In genomic region chr21:33546076-33546475, GRCh38 we compare ENCODE assay signal across 16 cellular contexts. TPM values are rescaled to one million over a fixed set of nuclear protein-coding genes. Genes with fewer than 3 reads are reported as not detected.
DNase-seq lines count a peak whose midpoint lies in the region; ATAC-seq, FAIRE-seq and TF ChIP-seq lines count a peak whose summit lies in the region.
"Had no signal": no experiment of that assay in that cellular context is flagged by ENCODE, and none has a peak within 500 bp of the region (broad histone marks: within the 10 kb centered on the region; RNA-seq: fewer than 3 reads in every experiment).

No MANE protein-coding gene starts in this region.

- H3K9ac ChIP-seq in GM12878 (ENCODE audit: control insufficient read depth, insufficient read depth, low read length) (no peak overlapping the region), neural progenitor cell (no peak overlapping the region)

- 72% methylated on average over 3 of the region's 3 CpGs for WGBS in GM12878 (ENCODE audit: insufficient coverage, insufficient replicate concordance, low lambda C conversion rate, missing lambda C conversion rate)
- 45 to 54% (median 52%) methylated on average over 3 of the region's 3 CpGs for WGBS in adrenal gland, 4 donors

- intact Hi-C loops in GM12878 (cut with micrococcal nuclease; ENCODE audit: unreplicated experiment) (loop anchor here (10.0 kb wide), 2 partner anchors 141 to 311 kb away; partner anchors contain the start of gene IFNGR2), adrenal gland (cut with DNase I) (no loop called here), left ventricle myocardium inferior (cut with micrococcal nuclease) (no loop called here)

- RAD21 ChIA-PET in GM12878 (lab: Charles Lee; ENCODE audit: unreplicated experiment), result interaction anchor here (1.1 kb wide), 1 partner anchor 60 kb away, joined by 3 read pairs; no protein-coding TSS in a partner anchor

- H3K27ac ChIP-seq in GM12878 (ENCODE audit: control insufficient read depth, insufficient read depth) (no peak overlapping the region), neural progenitor cell (no peak overlapping the region), adrenal gland (no peak overlapping the region), left ventricle myocardium inferior (replicated peaks) (no peak overlapping the region)
- H3K27ac ChIP-seq: 22Rv1, thyroid gland had no signal

- H3K9me3 ChIP-seq in GM12878 (replicated peaks; ENCODE audit: control insufficient read depth, insufficient read depth, low read length) (peaks cover 4% of the 10 kb centered on the region; the same call in 1 of the 3 replicates), neural progenitor cell (ENCODE audit: low read depth) (no peaks in the 10 kb centered on the region), adrenal gland (replicated peaks in 1 of 3) (no peaks in the 10 kb centered on the region), left ventricle myocardium inferior (replicated peaks) (no peaks in the 10 kb centered on the region)
- H3K9me3 ChIP-seq: thyroid gland had no signal

- H2AFZ ChIP-seq in GM12878 (ENCODE audit: control insufficient read depth, low read depth, low read length), result no peak overlapping the region
- no peak overlapping the region for H2AFZ ChIP-seq in neural progenitor cell (replicated peaks)

- peak overlapping the region; percentile 48 for H3K4me3 Mint-ChIP-seq in neural progenitor cell

- H3K79me2 ChIP-seq in GM12878 (ENCODE audit: control insufficient read depth, insufficient read depth, low read length) (peaks cover 90% of the 10 kb centered on the region), neural progenitor cell (ENCODE audit: low read depth) (peaks cover 91% of the 10 kb centered on the region)

- POLR2A ChIA-PET in GM12878 (lab: Charles Lee), result interaction anchor here (1.5 kb wide), 1 partner anchor 8 kb away, joined by 5 read pairs; no protein-coding TSS in a partner anchor

- peaks cover 40% of the 10 kb centered on the region for H3F3A ChIP-seq in neural progenitor cell (ENCODE audit: low read depth)

- H3K4me1 ChIP-seq in GM12878 (ENCODE audit: control insufficient read depth, insufficient read depth, low read length) (no peaks in the 10 kb centered on the region), neural progenitor cell (peaks cover 19% of the 10 kb centered on the region), adrenal gland (replicated peaks in 1 of 2) (peaks cover 23 to 35% of the 10 kb centered on the region in 2 donors), left ventricle myocardium inferior (peaks cover 65% of the 10 kb centered on the region)

- peak overlapping the region; percentile 70; the same call in 1 of the 2 replicates for H3K4me2 ChIP-seq in GM12878 (ENCODE audit: control insufficient read depth, insufficient read depth)
- H3K4me2 ChIP-seq in neural progenitor cell, result peak overlapping the region; percentile 92

- BruUV-seq in GM12878 (replicated peaks; lab: Mats Ljungman, UMichigan), result no TSS peak

- H3K27ac Mint-ChIP-seq in neural progenitor cell, result no peak overlapping the region
- H3K27ac Mint-ChIP-seq: T-helper 17 cell had no signal

- H4K20me1 ChIP-seq in GM12878 (ENCODE audit: control insufficient read depth, insufficient read depth), result peaks cover 5% of the 10 kb centered on the region
- peaks cover 76% of the 10 kb centered on the region for H4K20me1 ChIP-seq in neural progenitor cell (ENCODE audit: low read depth)

- no peaks in the 10 kb centered on the region for H3K9me3 Mint-ChIP-seq in neural progenitor cell

- H3K36me3 ChIP-seq in GM12878 (ENCODE audit: control insufficient read depth in 2 of 2, insufficient read depth in 2 of 2, low read length in 1 of 2), result peaks cover 14 to 28% of the 10 kb centered on the region in 2 experiments
- H3K36me3 ChIP-seq in neural progenitor cell, result peaks cover 12% of the 10 kb centered on the region
- peaks cover 0 to 47% of the 10 kb centered on the region in 2 donors for H3K36me3 ChIP-seq in adrenal gland (replicated peaks in 1 of 2)
- peaks cover 50% of the 10 kb centered on the region for H3K36me3 ChIP-seq in left ventricle myocardium inferior

- no peak for TF ChIP-seq RAD21 in GM12878 (IDR thresholded peaks at IDR 0.05; ENCODE audit: insufficient read depth, low read depth, low read length)

- peaks cover 30% of the 10 kb centered on the region for H3K36me3 Mint-ChIP-seq in neural progenitor cell

- H3K4me3 ChIP-seq in NB4 (ENCODE audit: low read depth, low read length) (peak overlapping the region; percentile 90), GM12878 (no peak overlapping the region), neural progenitor cell (no peak overlapping the region), adrenal gland (peak overlapping the region in 1 of 4 donors; percentile 69), left ventricle myocardium inferior (no peak overlapping the region)
- H3K4me3 ChIP-seq: lung, thyroid gland had no signal

- CTCF ChIA-PET in GM12878 (lab: Yijun Ruan, JAX), result interaction anchor here (1.1 to 1.4 kb wide), 2 partner anchors 11 to 66 kb away, joined by 3 to 6 read pairs; partner anchors contain the start of gene TMEM50B

- H3K4me1 Mint-ChIP-seq in neural progenitor cell, result peaks cover 25% of the 10 kb centered on the region

- SMC1A ChIA-PET in GM12878 (lab: Charles Lee; ENCODE audit: uncharacterized antibody, unreplicated experiment), result interaction anchor here (3.4 to 4.1 kb wide), 2 partner anchors 10 to 60 kb away, joined by 10 to 23 read pairs; no protein-coding TSS in a partner anchor

- H3K27me3 ChIP-seq in GM12878 (replicated peaks in 1 of 2; ENCODE audit: control insufficient read depth in 2 of 2, insufficient read depth in 2 of 2, low read length in 1 of 2) (no peaks in the 10 kb centered on the region), neural progenitor cell (no peaks in the 10 kb centered on the region), adrenal gland (no peaks in the 10 kb centered on the region), left ventricle myocardium inferior (ENCODE audit: low read depth) (no peaks in the 10 kb centered on the region)
- H3K27me3 ChIP-seq: thyroid gland had no signal

- peaks cover 7% of the 10 kb centered on the region for H3K27me3 Mint-ChIP-seq in neural progenitor cell (ENCODE audit: insufficient read depth, low read depth)
- H3K27me3 Mint-ChIP-seq: T-helper 17 cell had no signal

- TF ChIP-seq POLR2A in NB4 (IDR thresholded peaks at IDR 0.05; ENCODE audit: extremely low read depth, insufficient read length) (no peak), GM12878 (IDR thresholded peaks at IDR 0.05; ENCODE audit: low read depth, low read length) (no peak), adrenal gland (IDR thresholded peaks at IDR 0.05) (no peak)

- DNase-seq in NOMO-1 treated with DMSO at 0.1 percent for 48 hours (lab: John Stamatoyannopoulos, UW; ENCODE audit: unreplicated experiment), result peak; percentile 57
- DNase-seq in NOMO-1 treated with dmso at 0.1 percent for 144 hours (lab: John Stamatoyannopoulos, UW; ENCODE audit: unreplicated experiment), result no peak
- DNase-seq in NB4 (ENCODE audit: low read depth), result peak; percentile 56
- DNase-seq in GM12878 (ENCODE audit: low read depth, low spot score), result no peak
- DNase-seq in neural progenitor cell (ENCODE audit: low spot score), result no peak
- DNase-seq in adrenal gland, result no peak
- no peak for DNase-seq in left ventricle myocardium inferior
- DNase-seq: DMS 273 treated with DMSO at 0.1 percent for 48 hours, H7, NCI-H2107, T-helper 17 cell, thyroid gland had no signal

- no peak for FAIRE-seq in GM12878 (lab: Jason Lieb, UNC)

- TF ChIP-seq CTCF in NB4 (IDR thresholded peaks at IDR 0.05; ENCODE audit: low read depth, low read length) (no peak), GM12878 (IDR thresholded peaks at IDR 0.05 in 2 of 3, conservative IDR thresholded peaks at IDR 0.05 in 1 of 3; ENCODE audit: control insufficient read depth in 2 of 3, extremely low read depth in 1 of 3, insufficient read depth in 1 of 3, low read depth in 3 of 3, low read length in 3 of 3) (no peak), neural progenitor cell (IDR thresholded peaks at IDR 0.05) (no peak), adrenal gland (IDR thresholded peaks at IDR 0.05) (no peak), left ventricle myocardium inferior (IDR thresholded peaks at IDR 0.05; ENCODE audit: borderline replicate concordance) (no peak)

- ATAC-seq in GM12878 (no peak), GM18867 (IDR thresholded peaks at IDR 0.05; ENCODE audit: unreplicated experiment) (no peak)
- ATAC-seq: right cardiac atrium, T-helper 17 cell had no signal

- TF ChIP-seq EP300 in GM12878 (IDR thresholded peaks at IDR 0.05; ENCODE audit: borderline replicate concordance in 1 of 2, control insufficient read depth in 1 of 2, low read depth in 2 of 2, low read length in 2 of 2), result no peak

- in situ Hi-C loops in GM12878 (cut with MboI), result no loop called here

RNA-seq across cellular contexts. Expression of gene SON, which starts 3.2 kb away (rescaled TPM):
- total RNA-seq in GM12878 (2013; cell fraction: nucleolus; rRNA removed), result 294 and 296 TPM in 2 replicates
- total RNA-seq in GM12878 (2014; rRNA removed) (130 and 146 TPM in 2 replicates), GM12878 (2014; rRNA removed; fragmentation: Illumina TruSeq; extraction: Trizol) (122 and 133 TPM in 2 replicates), GM12878 (2021) (250 and 270 TPM in 2 replicates), neural progenitor cell (ENCODE audit: low replicate concordance) (200 and 227 TPM in 2 replicates), adrenal gland (100 to 1,000 TPM; 128 to 263 (median 208) TPM), left ventricle myocardium inferior (148 TPM)
- polyA plus RNA-seq in GM12878 (2011; ENCODE audit: low read depth), result 119 TPM
- polyA plus RNA-seq in GM12878 (2011; rRNA removed) (94.8 and 95.7 TPM in 2 replicates), GM12878 (2014; fragmentation: Illumina TruSeq; extraction: Trizol) (232 and 307 TPM in 2 replicates), GM12878 (2014; fragmentation: Nextera tagmentation; extraction: Ambion mirVana) (100 to 1,000 TPM; 418 to 788 TPM), GM12878 (2014; rRNA removed) (113 and 131 TPM in 2 replicates), GM12878 (2016; fragmentation: Nextera tagmentation; extraction: Ambion mirVana) (100 to 1,000 TPM; 462 to 491 TPM), adrenal gland (100 to 1,000 TPM; 246 to 386 (median 284) TPM)
- polyA plus RNA-seq in GM12878 (2011; cell fraction: cytosol; rRNA removed), result 79.8 and 109 TPM in 2 replicates
- 266 and 369 TPM in 2 replicates for polyA plus RNA-seq in GM12878 (2011; cell fraction: nucleus; rRNA removed)
- polyA plus RNA-seq in GM12878 (2012), result 145 and 206 TPM in 2 replicates
- 196 and 218 TPM in 2 replicates for polyA minus RNA-seq in GM12878 (2011; rRNA and poly(A)+ RNA removed)
- polyA minus RNA-seq in GM12878 (2011; cell fraction: cytosol; rRNA and poly(A)+ RNA removed), result 76.0 and 102 TPM in 2 replicates
- polyA minus RNA-seq in GM12878 (2011; cell fraction: nucleus; rRNA and poly(A)+ RNA removed), result 107 and 132 TPM in 2 replicates

RNA-seq across cellular contexts. Expression of gene GART, which starts 4.2 kb away (rescaled TPM):
- total RNA-seq in GM12878 (2013; cell fraction: nucleolus; rRNA removed), result 305 and 315 TPM in 2 replicates
- total RNA-seq in GM12878 (2014; rRNA removed) (96.6 and 104 TPM in 2 replicates), GM12878 (2014; rRNA removed; fragmentation: Illumina TruSeq; extraction: Trizol) (115 and 116 TPM in 2 replicates), GM12878 (2021) (142 and 145 TPM in 2 replicates), neural progenitor cell (ENCODE audit: low replicate concordance) (108 and 129 TPM in 2 replicates), adrenal gland (10 to 100 TPM; 41.6 to 71.4 (median 60.7) TPM), left ventricle myocardium inferior (41.5 TPM)
- polyA plus RNA-seq in GM12878 (2011; ENCODE audit: low read depth), result 39.3 TPM
- polyA plus RNA-seq in GM12878 (2011; rRNA removed) (44.7 and 52.5 TPM in 2 replicates), GM12878 (2014; fragmentation: Illumina TruSeq; extraction: Trizol) (150 and 157 TPM in 2 replicates), GM12878 (2014; fragmentation: Nextera tagmentation; extraction: Ambion mirVana) (10 to 100 TPM; 74.8 to 80.3 TPM), GM12878 (2014; rRNA removed) (64.0 and 68.3 TPM in 2 replicates), GM12878 (2016; fragmentation: Nextera tagmentation; extraction: Ambion mirVana) (100 to 1,000 TPM; 177 to 178 TPM), adrenal gland (10 to 100 TPM; 15.1 to 80.8 (median 17.5) TPM)
- 29.1 and 34.3 TPM in 2 replicates for polyA plus RNA-seq in GM12878 (2011; cell fraction: cytosol; rRNA removed)
- polyA plus RNA-seq in GM12878 (2011; cell fraction: nucleus; rRNA removed), result 54.0 and 74.7 TPM in 2 replicates
- 39.5 and 49.2 TPM in 2 replicates for polyA plus RNA-seq in GM12878 (2012)
- 35.4 and 42.8 TPM in 2 replicates for polyA minus RNA-seq in GM12878 (2011; rRNA and poly(A)+ RNA removed)
- 21.5 and 28.3 TPM in 2 replicates for polyA minus RNA-seq in GM12878 (2011; cell fraction: cytosol; rRNA and poly(A)+ RNA removed)
- polyA minus RNA-seq in GM12878 (2011; cell fraction: nucleus; rRNA and poly(A)+ RNA removed), result 31.3 and 44.2 TPM in 2 replicates

RNA-seq across cellular contexts. Expression of gene DONSON, which starts 42.4 kb away (rescaled TPM):
- total RNA-seq in GM12878 (2013; cell fraction: nucleolus; rRNA removed), result 25.2 and 30.0 TPM in 2 replicates
- total RNA-seq in GM12878 (2014; rRNA removed) (28.1 and 29.1 TPM in 2 replicates), GM12878 (2014; rRNA removed; fragmentation: Illumina TruSeq; extraction: Trizol) (36.3 and 39.1 TPM in 2 replicates), GM12878 (2021) (21.6 and 23.4 TPM in 2 replicates), neural progenitor cell (ENCODE audit: low replicate concordance) (41.0 and 67.8 TPM in 2 replicates), adrenal gland (1 to 10 TPM; 3.3 to 7.7 (median 4.6) TPM), left ventricle myocardium inferior (6.9 TPM)
- polyA plus RNA-seq in GM12878 (2011; ENCODE audit: low read depth), result 17.2 TPM
- polyA plus RNA-seq in GM12878 (2011; rRNA removed) (51.2 and 72.5 TPM in 2 replicates), GM12878 (2014; fragmentation: Illumina TruSeq; extraction: Trizol) (40.5 and 51.2 TPM in 2 replicates), GM12878 (2014; fragmentation: Nextera tagmentation; extraction: Ambion mirVana) (10 to 100 TPM; 13.6 to 25.8 TPM), GM12878 (2014; rRNA removed) (23.7 and 26.7 TPM in 2 replicates), GM12878 (2016; fragmentation: Nextera tagmentation; extraction: Ambion mirVana) (10 to 100 TPM; 47.3 to 49.3 TPM), adrenal gland (10 to 100 TPM in 2 of 3 donors, 1 to 10 TPM in 1; 8.2 to 34.3 (median 12.1) TPM)
- polyA plus RNA-seq in GM12878 (2011; cell fraction: cytosol; rRNA removed), result 24.8 and 27.8 TPM in 2 replicates
- polyA plus RNA-seq in GM12878 (2011; cell fraction: nucleus; rRNA removed), result 37.1 and 44.0 TPM in 2 replicates
- 27.8 and 39.7 TPM in 2 replicates for polyA plus RNA-seq in GM12878 (2012)
- polyA minus RNA-seq in GM12878 (2011; rRNA and poly(A)+ RNA removed), result 32.1 and 37.0 TPM in 2 replicates
- 11.6 and 16.0 TPM in 2 replicates for polyA minus RNA-seq in GM12878 (2011; cell fraction: cytosol; rRNA and poly(A)+ RNA removed)
- polyA minus RNA-seq in GM12878 (2011; cell fraction: nucleus; rRNA and poly(A)+ RNA removed), result 12.9 and 14.5 TPM in 2 replicates

RNA-seq across cellular contexts. Expression of gene DNAJC28, which starts 54.6 kb away (rescaled TPM):
- 1.4 and 1.6 TPM in 2 replicates for total RNA-seq in GM12878 (2013; cell fraction: nucleolus; rRNA removed)
- total RNA-seq in GM12878 (2014; rRNA removed), result 0.45 and 0.49 TPM in 2 replicates
- 0.63 and 0.74 TPM in 2 replicates for total RNA-seq in GM12878 (2014; rRNA removed; fragmentation: Illumina TruSeq; extraction: Trizol)
- 0.26 and 0.58 TPM in 2 replicates for total RNA-seq in GM12878 (2021)
- 0.41 TPM for polyA plus RNA-seq in GM12878 (2011; ENCODE audit: low read depth)
- 0.34 and 0.88 TPM in 2 replicates for polyA plus RNA-seq in GM12878 (2011; rRNA removed)
- polyA plus RNA-seq in GM12878 (2011; cell fraction: cytosol; rRNA removed), result 0.06 and 0.12 TPM in 2 replicates
- 0.12 and 0.18 TPM in 2 replicates for polyA plus RNA-seq in GM12878 (2011; cell fraction: nucleus; rRNA removed)
- 0.58 and 0.63 TPM in 2 replicates for polyA plus RNA-seq in GM12878 (2012)
- polyA plus RNA-seq in GM12878 (2014; fragmentation: Illumina TruSeq; extraction: Trizol), result 0.32 and 0.54 TPM in 2 replicates
- polyA plus RNA-seq in GM12878 (2014; fragmentation: Nextera tagmentation; extraction: Ambion mirVana), result under 1 TPM; 0.53 to 0.77 TPM
- 0.46 and 0.59 TPM in 2 replicates for polyA plus RNA-seq in GM12878 (2014; rRNA removed)
- polyA plus RNA-seq in GM12878 (2016; fragmentation: Nextera tagmentation; extraction: Ambion mirVana), result under 1 TPM; 0.29 to 0.55 TPM
- polyA minus RNA-seq in GM12878 (2011; rRNA and poly(A)+ RNA removed), result 0.21 and 0.29 TPM in 2 replicates
- not detected in 2 replicates for polyA minus RNA-seq in GM12878 (2011; cell fraction: cytosol; rRNA and poly(A)+ RNA removed)
- 0.57 and 0.73 TPM in 2 replicates for polyA minus RNA-seq in GM12878 (2011; cell fraction: nucleus; rRNA and poly(A)+ RNA removed)
- 3.8 and 4.7 TPM in 2 replicates for total RNA-seq in neural progenitor cell (ENCODE audit: low replicate concordance)
- total RNA-seq in adrenal gland, result 1 to 10 TPM; 2.4 to 6.6 (median 3.8) TPM
- 1 to 10 TPM; 2.4 to 6.8 (median 3.3) TPM for polyA plus RNA-seq in adrenal gland
- total RNA-seq in left ventricle myocardium inferior, result 6.5 TPM

Comparison
In these comparisons a context has a peak if more than half of its experiments do, and no peak if none do; other contexts are left out.
1. DNase-seq: peak in NOMO-1 treated with DMSO at 0.1 percent for 48 hours (single experiment) and NB4 (single experiment); none in NOMO-1 treated with dmso at 0.1 percent for 144 hours (single experiment), GM12878 (single experiment), neural progenitor cell (single experiment), adrenal gland (0 of 7) and left ventricle myocardium inferior (single experiment).